Comparison of ENCODE assay signal across 8 cellular contexts in genomic region chr12:107884769-107885694, GRCh38.
A peak's percentile ranks its signal among the peaks of the same experiment; 100 is the strongest.
DNase-seq lines count a peak whose midpoint lies in the region; ATAC-seq and TF ChIP-seq lines count a peak whose summit lies in the region.

No MANE protein-coding gene starts in this region.

- no peak overlapping the region for H2AK9ac ChIP-seq in IMR-90 (replicated peaks; ENCODE audit: low read depth, low read length, poor library complexity)

- in situ Hi-C loops in IMR-90 (cut with MboI; ENCODE audit: low sequenced_read_pairs): loop anchor here (5.0 to 25.0 kb wide), 2 partner anchors 208 to 748 kb away; no protein-coding TSS in a partner anchor

- no peak overlapping the region for H2BK20ac ChIP-seq in IMR-90 (ENCODE audit: low read depth, low read length)

- no peak overlapping the region for H4K5ac ChIP-seq in IMR-90 (ENCODE audit: low read depth, low read length)

- dilution Hi-C loops in IMR-90 (cut with HindIII; ENCODE audit: low sequenced_read_pairs, unreplicated experiment): no loop called here

- H3K4me1 ChIP-seq in IMR-90 (ENCODE audit: control insufficient read depth, insufficient read depth, low read length): no peaks in the 10 kb centered on the region

- TF ChIP-seq CTCF in IMR-90 (conservative IDR thresholded peaks at IDR 0.05; ENCODE audit: low read depth, low read length): peak; percentile 84

- H3K27me3 ChIP-seq in IMR-90 (ENCODE audit: control insufficient read depth, insufficient read depth, low read length): no peaks in the 10 kb centered on the region

- no peak overlapping the region for H3K27ac ChIP-seq in IMR-90 (ENCODE audit: insufficient read depth, low read length)

- no TSS peak for BruUV-seq in IMR-90 (replicated peaks; lab: Mats Ljungman, UMichigan)

- ATAC-seq in IMR-90 (ENCODE audit: low read depth): peak; percentile 93
- ATAC-seq in HG02852 (IDR thresholded peaks at IDR 0.05; ENCODE audit: unreplicated experiment): no peak

- H2BK5ac ChIP-seq in IMR-90 (ENCODE audit: low read depth, low read length, poor library complexity, severe bottlenecking): no peak overlapping the region

- intact Hi-C loops in IMR-90 (cut with micrococcal nuclease): loop anchor here (1.0 to 5.0 kb wide), 5 partner anchors 124 to 752 kb away; partner anchors contain the start of gene PRDM4

- TF ChIP-seq POLR2A in IMR-90 (IDR thresholded peaks at IDR 0.05; ENCODE audit: low read depth, low read length): 0 out of 2 replicates have a peak, but pooled peaks have one; percentile 30

- H2BK15ac ChIP-seq in IMR-90 (ENCODE audit: low read depth, low read length): no peak overlapping the region

- H2BK120ac ChIP-seq in IMR-90 (ENCODE audit: low read depth, low read length): no peak overlapping the region

- no peaks in the 10 kb centered on the region for H3K79me1 ChIP-seq in IMR-90 (ENCODE audit: low read depth in 1 of 2, low read length in 2 of 2)

- no peak overlapping the region for H4K8ac ChIP-seq in IMR-90 (ENCODE audit: low read depth in 2 of 2, low read length in 2 of 2)

- H4K91ac ChIP-seq in IMR-90 (ENCODE audit: insufficient read depth, low read depth, low read length): no peak overlapping the region

- H3K36me3 ChIP-seq in IMR-90 (ENCODE audit: control insufficient read depth, insufficient read depth, low read length): no peaks in the 10 kb centered on the region

- H3K9me1 ChIP-seq in IMR-90 (ENCODE audit: insufficient read depth, low read length): no peaks in the 10 kb centered on the region

- CTCF ChIA-PET in IMR-90 (lab: Yijun Ruan, JAX): interaction anchor here (0.6 to 1.2 kb wide), 8 partner anchors 27 to 541 kb away, joined by 3 to 5 read pairs (median 3); no protein-coding TSS in a partner anchor

- peak; percentile 81 for TF ChIP-seq RAD21 in IMR-90 (IDR thresholded peaks at IDR 0.05; ENCODE audit: low read length)

- no peak overlapping the region for H3K23ac ChIP-seq in IMR-90 (ENCODE audit: low read depth, low read length)

- H3K4me2 ChIP-seq in IMR-90 (ENCODE audit: low read depth, low read length): no peak overlapping the region

- H3K18ac ChIP-seq in IMR-90 (ENCODE audit: low read depth, low read length): no peak overlapping the region

- H3K9ac ChIP-seq in IMR-90 (ENCODE audit: low read depth, low read length): no peak overlapping the region

- H3K4ac ChIP-seq in IMR-90 (ENCODE audit: low read depth, low read length): no peak overlapping the region

- WGBS in IMR-90 (ENCODE audit: extremely low coverage in 2 of 2, insufficient read length in 1 of 2), 2 experiments: no CpG with 5 or more reads among the region's 7 CpGs

- no peak overlapping the region for H3K14ac ChIP-seq in IMR-90 (replicated peaks; ENCODE audit: low read depth, low read length)

- no peaks in the 10 kb centered on the region for H4K20me1 ChIP-seq in IMR-90 (ENCODE audit: insufficient read depth, low read length)

- no peak overlapping the region for H2AK5ac ChIP-seq in IMR-90 (ENCODE audit: low read depth, low read length)

- DNase-seq in SHP77 (lab: John Stamatoyannopoulos, UW) (peak; percentile 36 to 64), SHP77 treated with DMSO at 0.1 percent for 48 hours (lab: John Stamatoyannopoulos, UW) (no peak), IMR-90 (peak; percentile 49), OCI-M1 (lab: John Stamatoyannopoulos, UW) (peak; percentile 74), amygdala (lab: John Stamatoyannopoulos, UW) (peak in 30 of 56 donors; percentile 2 to 61 (median 16)), iPS-NIHi7 (ENCODE audit: extremely low spot score) (peak; percentile 81)
- peak; percentile 60 for DNase-seq in stimulated activated CD4-positive, alpha-beta T cell treated with anti-CD3 and anti-CD28 coated beads, Interleukin-15, amount 100 ng/mL, for 24 hours

- POLR2A ChIA-PET in IMR-90 (lab: Charles Lee; ENCODE audit: unreplicated experiment): no interaction called here

- H3K4me3 ChIP-seq in IMR-90 (ENCODE audit: insufficient read depth, low read depth, low read length): no peak overlapping the region

- peak overlapping the region; percentile 3 for H2AFZ ChIP-seq in IMR-90 (replicated peaks; ENCODE audit: low read length, poor library complexity)

- H3K56ac ChIP-seq in IMR-90 (ENCODE audit: extremely low read depth, insufficient read depth, low read length): no peak overlapping the region

- no peaks in the 10 kb centered on the region for H3K9me3 ChIP-seq in IMR-90 (ENCODE audit: control insufficient read depth, insufficient read depth, low read length)

TF ChIP-seq in IMR-90, 13 proteins besides CTCF, POLR2A, EP300 and RAD21:
- TF ChIP-seq NFE2L2 (IDR thresholded peaks at IDR 0.05; ENCODE audit: low read depth, low read length): no peak
- TF ChIP-seq FOS (IDR thresholded peaks at IDR 0.05; ENCODE audit: low read depth, low read length): no peak
- no peak for TF ChIP-seq ELK1 (IDR thresholded peaks at IDR 0.05; ENCODE audit: borderline replicate concordance, low read depth, low read length)
- TF ChIP-seq MAFK (IDR thresholded peaks at IDR 0.05; ENCODE audit: low read depth, low read length): no peak
- peak; percentile 72 for TF ChIP-seq SMC3 (IDR thresholded peaks at IDR 0.05; ENCODE audit: low read depth, low read length)
- TF ChIP-seq, protein P1, sequence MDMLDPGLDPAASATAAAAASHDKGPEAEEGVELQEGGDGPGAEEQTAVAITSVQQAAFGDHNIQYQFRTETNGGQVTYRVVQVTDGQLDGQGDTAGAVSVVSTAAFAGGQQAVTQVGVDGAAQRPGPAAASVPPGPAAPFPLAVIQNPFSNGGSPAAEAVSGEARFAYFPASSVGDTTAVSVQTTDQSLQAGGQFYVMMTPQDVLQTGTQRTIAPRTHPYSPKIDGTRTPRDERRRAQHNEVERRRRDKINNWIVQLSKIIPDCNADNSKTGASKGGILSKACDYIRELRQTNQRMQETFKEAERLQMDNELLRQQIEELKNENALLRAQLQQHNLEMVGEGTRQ (IDR thresholded peaks at IDR 0.05; ENCODE audit: low read depth, low read length): no peak
- TF ChIP-seq MAZ (IDR thresholded peaks at IDR 0.05; ENCODE audit: borderline replicate concordance, low read depth, low read length): no peak
- TF ChIP-seq CEBPB (IDR thresholded peaks at IDR 0.05; ENCODE audit: low read depth, low read length): no peak
